ENCODE assay signal across 20 cellular contexts in genomic region chr12:76669981-76670380, GRCh38.
"Had no signal": no experiment of that assay in that cellular context is flagged by ENCODE, and none has a peak within 500 bp of the region (broad histone marks: within the 10 kb centered on the region; RNA-seq: fewer than 3 reads in every experiment).

No MANE protein-coding gene starts in this region.

- H3K4me3 Mint-ChIP-seq: activated naive CD4-positive, alpha-beta T cell treated with anti-CD3 and anti-CD28 coated beads for 36 hours; activated naive CD8-positive, alpha-beta T cell treated with anti-CD3 and anti-CD28 coated beads, Interleukin-2, amount 10 ng/mL, durations not matched to agents 7 days and 5 days; endodermal cell; naive thymus-derived CD8-positive, alpha-beta T cell; neural progenitor cell; stimulated activated naive CD8-positive, alpha-beta T cell treated with anti-CD3 and anti-CD28 coated beads, Interleukin-15, Interleukin-2, amounts not matched to agents 100 ng/mL and 50 ng/mL, for 24 hours; T-cell had no signal

- H3K4me2 ChIP-seq: neural progenitor cell had no signal

- H3K4me3 ChIP-seq: gastroesophageal sphincter, heart left ventricle, neural progenitor cell, tibial artery had no signal

- DNase-seq: activated CD4-positive, alpha-beta T cell treated with anti-CD3 and anti-CD28 coated beads, Interleukin-2, amount 50 U/mL, for 48 hours; activated naive CD4-positive, alpha-beta T cell treated with anti-CD3 and anti-CD28 coated beads for 36 hours; activated naive CD8-positive, alpha-beta T cell treated with anti-CD3 and anti-CD28 coated beads, Interleukin-2, amount 10 ng/mL, durations not matched to agents 7 days and 5 days; activated T-cell treated with anti-CD3 and anti-CD28 coated beads, Interleukin-2, amount 50 U/mL, for 48 hours; amniotic stem cell; cerebellar nuclear complex; cortex of kidney; endodermal cell; heart left ventricle; left cardiac atrium; mesendoderm; naive thymus-derived CD8-positive, alpha-beta T cell; stimulated activated CD4-positive, alpha-beta T cell treated with anti-CD3 and anti-CD28 coated beads, Interleukin-4, amount 100 ng/mL, for 24 hours; T-cell; tibial artery had no signal

- H3K36me3 Mint-ChIP-seq: activated naive CD8-positive, alpha-beta T cell treated with anti-CD3 and anti-CD28 coated beads, Interleukin-2, amount 10 ng/mL, durations not matched to agents 7 days and 5 days; naive thymus-derived CD8-positive, alpha-beta T cell; neural progenitor cell; T-cell had no signal

- H3K27ac ChIP-seq: epithelial cell of prostate, gastroesophageal sphincter, neural progenitor cell, tibial artery had no signal

- H3K9ac ChIP-seq: neural progenitor cell had no signal

- H3K9me3 Mint-ChIP-seq: stimulated activated naive CD8-positive, alpha-beta T cell treated with anti-CD3 and anti-CD28 coated beads, Interleukin-15, Interleukin-2, amounts not matched to agents 100 ng/mL and 50 ng/mL, for 24 hours; T-cell had no signal

- H3K9me3 ChIP-seq: gastroesophageal sphincter, tibial artery had no signal

- H3K4me1 ChIP-seq: gastroesophageal sphincter, tibial artery had no signal

- H3K36me3 ChIP-seq: gastroesophageal sphincter, heart left ventricle, neural progenitor cell, tibial artery had no signal

- H3K27me3 ChIP-seq: gastroesophageal sphincter, heart left ventricle, neural progenitor cell, tibial artery had no signal

- H2AFZ ChIP-seq: neural progenitor cell had no signal

- ATAC-seq: gastroesophageal sphincter; heart left ventricle; left cardiac atrium; naive thymus-derived CD8-positive, alpha-beta T cell; T-cell had no signal

- H3K27ac Mint-ChIP-seq: activated naive CD4-positive, alpha-beta T cell treated with anti-CD3 and anti-CD28 coated beads for 36 hours; activated naive CD8-positive, alpha-beta T cell treated with anti-CD3 and anti-CD28 coated beads, Interleukin-2, amount 10 ng/mL, durations not matched to agents 7 days and 5 days; endodermal cell; naive thymus-derived CD8-positive, alpha-beta T cell; neural progenitor cell; progenitor cell of endocrine pancreas; stimulated activated naive CD8-positive, alpha-beta T cell treated with anti-CD3 and anti-CD28 coated beads, Interleukin-15, Interleukin-2, amounts not matched to agents 100 ng/mL and 50 ng/mL, for 24 hours; T-cell had no signal
